8 cellular contexts compared by ENCODE assay signal in the genomic region with DNA sequence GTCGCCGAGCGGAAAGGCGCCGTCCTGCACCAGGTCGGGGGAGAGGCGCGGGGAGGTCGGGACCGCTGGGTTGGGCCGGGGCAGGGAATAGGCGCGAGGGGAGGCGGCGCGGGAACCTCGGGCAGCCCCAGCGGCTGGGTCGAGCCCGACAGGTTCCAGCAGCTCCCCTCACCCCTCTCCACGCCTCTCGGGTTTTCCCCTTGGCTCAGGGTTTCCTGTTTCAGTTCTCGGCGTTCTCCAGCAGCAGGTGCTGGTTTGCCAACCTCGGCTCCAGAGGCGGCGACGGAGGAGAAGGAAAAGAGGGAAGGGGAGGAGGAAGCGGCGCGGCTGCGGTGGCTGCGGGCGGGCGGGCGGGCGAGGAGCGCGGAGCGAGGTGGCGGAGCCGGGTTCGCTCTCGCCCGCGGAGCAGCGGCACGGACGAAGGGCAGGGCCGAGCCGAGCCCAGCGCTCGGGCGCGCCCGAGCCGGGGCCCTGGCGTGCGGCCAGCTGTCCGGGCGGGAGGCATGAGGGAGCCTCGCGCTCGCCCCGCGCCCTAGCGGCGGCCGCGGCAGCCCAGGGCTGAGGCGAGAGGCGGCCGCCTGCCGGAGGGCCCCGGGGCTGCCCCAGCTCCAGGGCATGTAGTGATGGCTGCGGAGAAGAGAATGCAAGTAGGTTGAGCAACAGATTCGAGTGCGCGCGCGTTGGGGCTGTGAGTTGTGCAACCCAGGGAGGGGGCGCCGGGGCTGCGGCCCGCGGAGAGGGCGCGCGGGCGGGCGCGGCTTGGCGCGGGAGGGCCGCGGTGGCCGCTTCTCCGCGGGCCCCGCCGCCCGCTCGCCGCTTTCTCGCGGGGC. TPM values are rescaled to one million over a fixed set of nuclear protein-coding genes. Genes with fewer than 3 reads are reported as not detected.
DNase-seq lines count a peak whose midpoint lies in the region; ATAC-seq and TF ChIP-seq lines count a peak whose summit lies in the region.

A gene (plus strand): TSS at position 816 of the 830 bp plus-strand sequence. CDS start 20 bp downstream, outside the sequence.

- H3K4me3 ChIP-seq in GM08714 (ENCODE audit: low read length), result peak within 1 kb of the TSS; percentile 94
- H3K4me3 ChIP-seq in Panc1 (ENCODE audit: low read depth in 2 of 2, low read length in 2 of 2), result peak within 1 kb of the TSS; percentile 70 to 72

- CTCF ChIA-PET in Panc1 (lab: Charles Lee), result interaction anchor here (0.7 kb wide), 1 partner anchor 160 kb away, joined by 4 read pairs; no protein-coding TSS in a partner anchor

- POLR2A ChIA-PET in Panc1 (lab: Charles Lee), result interaction anchor here (0.6 kb wide), 2 partner anchors 343 to 366 kb away, joined by 4 to 6 read pairs; no protein-coding TSS in a partner anchor

- ATAC-seq in GM21786 (IDR thresholded peaks at IDR 0.05; ENCODE audit: unreplicated experiment) (peak; percentile 50), Panc1 (peak; percentile 89), left ventricle myocardium superior (peak; percentile 84)

- in situ Hi-C loops in KBM-7 (cut with MboI; ENCODE audit: low pct_unique_long_range_greater_than_20kb, low sequenced_read_pairs) (loop anchor here (25.0 kb wide), 1 partner anchor 130 kb away; no protein-coding TSS in a partner anchor), Panc1 (cut with HindIII; ENCODE audit: low pct_unique_long_range_greater_than_20kb, low sequenced_read_pairs) (no loop called here)

- TF ChIP-seq CTCF in Panc1 (IDR thresholded peaks at IDR 0.05), result peak; percentile 79

- no peaks in the 10 kb centered on the region for H3K9me3 ChIP-seq in Panc1 (ENCODE audit: control insufficient read depth, insufficient read depth, low read depth, low read length)

- no peaks in the 10 kb centered on the region for H3K36me3 ChIP-seq in Panc1 (ENCODE audit: control insufficient read depth, insufficient read depth, low read length)

- no TSS peak for BruUV-seq in Panc1 (replicated peaks; lab: Mats Ljungman, UMichigan)

- H3K27me3 ChIP-seq in Panc1 (ENCODE audit: control insufficient read depth, insufficient read depth, low read length), result peaks cover 8% of the 10 kb centered on the region; the same call in 1 of the 2 replicates

- DNase-seq in KBM-7, result peak; percentile 79
- DNase-seq in Panc1 (ENCODE audit: low read depth, low spot score), result peak; percentile 72
- DNase-seq in amygdala (lab: John Stamatoyannopoulos, UW), result peak in 52 of 56 donors; percentile 31 to 89 (median 76)
- peak; percentile 89 for DNase-seq in left ventricle myocardium superior
- DNase-seq in pons (ENCODE audit: low spot score), result peak; percentile 75
- DNase-seq in NK-92 (lab: John Stamatoyannopoulos, UW; ENCODE audit: unreplicated experiment), result no peak

- H3K4me1 ChIP-seq in Panc1 (ENCODE audit: control insufficient read depth, insufficient read depth, low read length), result peaks cover 36% of the 10 kb centered on the region

- intact Hi-C loops in Panc1 (cut with micrococcal nuclease; ENCODE audit: unreplicated experiment), result loop anchor here (5.0 kb wide), 1 partner anchor 145 kb away; no protein-coding TSS in a partner anchor
- intact Hi-C loops in left ventricle myocardium superior (cut with micrococcal nuclease), result loop anchor here (5.0 kb wide), 1 partner anchor 145 kb away; no protein-coding TSS in a partner anchor

- peak within 1 kb of the TSS; percentile 86 for H3K27ac ChIP-seq in Panc1 (ENCODE audit: low read length)

RNA-seq across cellular contexts. Expression of the gene that starts here (rescaled TPM):
- 13.5 TPM for total RNA-seq in Panc1 (2021; ENCODE audit: unreplicated experiment)
- polyA plus RNA-seq in Panc1 (2012; ENCODE audit: insufficient read length), result 4.2 TPM
- total RNA-seq in left ventricle myocardium superior, result 18.3 TPM
